In the genomic region with DNA sequence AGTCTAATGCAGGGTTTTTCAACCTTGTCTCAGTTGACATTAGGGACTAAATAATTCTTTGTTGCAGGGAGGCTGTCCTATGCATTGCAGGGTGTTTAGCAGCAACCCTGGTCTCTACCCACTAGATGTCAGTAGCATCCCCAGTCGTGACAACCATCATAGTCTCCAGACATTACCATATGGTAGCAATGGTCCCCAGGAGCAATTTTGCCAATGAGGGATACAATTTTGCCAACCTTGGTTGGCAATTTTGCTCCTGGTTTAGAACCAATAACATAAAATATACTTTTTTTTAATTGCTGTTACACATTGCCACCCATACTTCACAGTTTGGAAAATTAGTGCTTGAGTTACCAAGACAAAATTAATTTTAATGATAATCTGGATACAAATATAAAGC, we compare ENCODE assay signal across 9 cellular contexts. TPM values are rescaled to one million over a fixed set of nuclear protein-coding genes. Genes with fewer than 3 reads are reported as not detected.
A peak's percentile ranks its signal among the peaks of the same experiment; 100 is the strongest.
DNase-seq lines count a peak whose midpoint lies in the region; ATAC-seq and TF ChIP-seq lines count a peak whose summit lies in the region.
"Had no signal": no experiment of that assay in that cellular context is flagged by ENCODE, and none has a peak within 500 bp of the region (broad histone marks: within the 10 kb centered on the region; RNA-seq: fewer than 3 reads in every experiment).

No MANE protein-coding gene starts in this region.

- no peak overlapping the region for H3K27ac ChIP-seq in esophagus muscularis mucosa (replicated peaks in 1 of 4)
- no peak overlapping the region for H3K27ac ChIP-seq in neural cell (ENCODE audit: low read length)

- no peak overlapping the region for H3K9ac ChIP-seq in neural cell (ENCODE audit: low read length)

- peak; percentile 55 for TF ChIP-seq RAD21 in neural cell (conservative IDR thresholded peaks at IDR 0.05)

- H3K36me3 Mint-ChIP-seq in T-cell, result no peaks in the 10 kb centered on the region
- H3K36me3 Mint-ChIP-seq in T-helper 2 cell treated with Interferon-gamma antibody and Interleukin-4, amounts not matched to agents 5 μg/mL and 100 μg/mL, for 36 hours (ENCODE audit: low read depth), result no peaks in the 10 kb centered on the region
- H3K36me3 Mint-ChIP-seq: IgD-negative memory B cell had no signal

- H3K4me1 ChIP-seq in esophagus muscularis mucosa, result peaks cover 0 to 30% (median 9%) of the 10 kb centered on the region in 4 donors

- ATAC-seq in GM21619 (IDR thresholded peaks at IDR 0.05; ENCODE audit: unreplicated experiment) (peak; percentile 64), T-cell (replicated peaks in 1 of 4) (peak; percentile 50 to 85 (median 72))

- no peak for TF ChIP-seq EP300 in esophagus muscularis mucosa (IDR thresholded peaks at IDR 0.05)
- no peak for TF ChIP-seq EP300 in neural cell (conservative IDR thresholded peaks at IDR 0.05; ENCODE audit: poor library complexity, severe bottlenecking)

- peaks cover 14 to 17% of the 10 kb centered on the region in 2 donors for H3K27me3 Mint-ChIP-seq in T-cell
- peaks cover 31% of the 10 kb centered on the region for H3K27me3 Mint-ChIP-seq in T-helper 2 cell treated with Interferon-gamma antibody and Interleukin-4, amounts not matched to agents 5 μg/mL and 100 μg/mL, for 36 hours (ENCODE audit: low read depth)

- POLR2A ChIA-PET in T-cell (lab: Charles Lee), result no interaction called here

- H4K20me1 ChIP-seq in neural cell (ENCODE audit: insufficient read depth), result no peaks in the 10 kb centered on the region

- H3K79me2 ChIP-seq in neural cell (replicated peaks; ENCODE audit: insufficient read depth, low read length), result no peaks in the 10 kb centered on the region

- WGBS in esophagus muscularis mucosa, result 22% methylated on average over 1 of the region's 1 CpG

- no peaks in the 10 kb centered on the region for H3K36me3 ChIP-seq in esophagus muscularis mucosa
- no peaks in the 10 kb centered on the region for H3K36me3 ChIP-seq in neural cell (ENCODE audit: insufficient read depth, low read length)

- no peak overlapping the region for H3K4me3 Mint-ChIP-seq in T-cell
- H3K4me3 Mint-ChIP-seq in T-helper 2 cell treated with Interferon-gamma antibody and Interleukin-4, amounts not matched to agents 5 μg/mL and 100 μg/mL, for 36 hours, result no peak overlapping the region
- H3K4me3 Mint-ChIP-seq: IgD-negative memory B cell had no signal

- DNase-seq in stimulated activated CD4-positive, alpha-beta T cell treated with anti-CD3 and anti-CD28 coated beads, Interleukin-1b, Interleukin-23, amount 100 ng/mL, for 48 hours, result peak; percentile 15
- no peak for DNase-seq in stimulated activated CD4-positive, alpha-beta T cell treated with anti-CD3 and anti-CD28 coated beads, Interleukin-12 subunit alpha, Interleukin-12 subunit beta, amount 100 ng/mL, for 4 hours
- DNase-seq in HT-29 (ENCODE audit: low spot score) (peak; percentile 89), T-cell (peak in 10 of 34 experiments; percentile 0 to 29 (median 11)), esophagus muscularis mucosa (ENCODE audit: extremely low spot score) (no peak)
- no peak for DNase-seq in T-helper 2 cell treated with Interferon-gamma antibody and Interleukin-4, amounts not matched to agents 5 μg/mL and 100 μg/mL, for 36 hours (ENCODE audit: low spot score)

- TF ChIP-seq CTCF in esophagus muscularis mucosa (IDR thresholded peaks at IDR 0.05) (peak; percentile 28 to 59 (median 35)), neural cell (IDR thresholded peaks at IDR 0.05; ENCODE audit: poor library complexity, severe bottlenecking) (peak; percentile 62)

- H3K9me2 ChIP-seq in neural cell (ENCODE audit: insufficient read depth, low read length), result no peaks in the 10 kb centered on the region

- no peak overlapping the region for H3K27ac Mint-ChIP-seq in T-cell
- no peak overlapping the region for H3K27ac Mint-ChIP-seq in T-helper 2 cell treated with Interferon-gamma antibody and Interleukin-4, amounts not matched to agents 5 μg/mL and 100 μg/mL, for 36 hours

- H3K27me3 ChIP-seq in esophagus muscularis mucosa (no peaks in the 10 kb centered on the region), neural cell (ENCODE audit: insufficient read depth, low read depth, low read length) (peaks cover 8% of the 10 kb centered on the region)

- intact Hi-C loops in esophagus muscularis mucosa (cut with DNase I), result loop anchor here (10.0 kb wide), 1 partner anchor 184 kb away; no protein-coding TSS in a partner anchor

- H3K4me3 ChIP-seq in esophagus muscularis mucosa (no peak overlapping the region), neural cell (ENCODE audit: low read length) (no peak overlapping the region)

- H3K9me3 ChIP-seq in esophagus muscularis mucosa (no peaks in the 10 kb centered on the region), neural cell (ENCODE audit: low read length) (no peaks in the 10 kb centered on the region)

- H3F3A ChIP-seq in neural cell (ENCODE audit: insufficient read depth, low read length, poor library complexity, severe bottlenecking), result no peaks in the 10 kb centered on the region

- CTCF ChIA-PET in T-cell (lab: Charles Lee), result interaction anchor here (0.6 to 2.4 kb wide), 7 partner anchors 161 to 1355 kb away, joined by 3 to 9 read pairs (median 4); no protein-coding TSS in a partner anchor

- TF ChIP-seq POLR2A in esophagus muscularis mucosa (IDR thresholded peaks at IDR 0.05; ENCODE audit: low read depth), result no peak

- no peak overlapping the region for H2AFZ ChIP-seq in neural cell (ENCODE audit: low read depth, low read length)

- no peaks in the 10 kb centered on the region for H3K9me3 Mint-ChIP-seq in T-cell
- no peaks in the 10 kb centered on the region for H3K9me3 Mint-ChIP-seq in T-helper 2 cell treated with Interferon-gamma antibody and Interleukin-4, amounts not matched to agents 5 μg/mL and 100 μg/mL, for 36 hours
- H3K9me3 Mint-ChIP-seq: IgD-negative memory B cell had no signal

- peaks cover 0 to 1% (median 0%) of the 10 kb centered on the region in 3 donors for H3K4me1 Mint-ChIP-seq in T-cell
- peaks cover 2% of the 10 kb centered on the region for H3K4me1 Mint-ChIP-seq in T-helper 2 cell treated with Interferon-gamma antibody and Interleukin-4, amounts not matched to agents 5 μg/mL and 100 μg/mL, for 36 hours (ENCODE audit: low read depth)
- H3K4me1 Mint-ChIP-seq: IgD-negative memory B cell had no signal

- no peak overlapping the region for H3K4me2 ChIP-seq in neural cell (ENCODE audit: low read length)

TF ChIP-seq in neural cell, 6 proteins besides CTCF, POLR2A, EP300 and RAD21:
- no peak for TF ChIP-seq POLR2AphosphoS5 (IDR thresholded peaks at IDR 0.05)
- peak; percentile 54 for TF ChIP-seq SMC3 (conservative IDR thresholded peaks at IDR 0.05; ENCODE audit: poor library complexity)

RNA-seq across cellular contexts. Expression of gene EREG, which starts 6.0 kb away (rescaled TPM):
- total RNA-seq in HT-29 (2014; rRNA removed; shearing (Covaris generic)), result 67.4 and 74.0 TPM in 2 replicates
- total RNA-seq in T-cell, result 1 to 10 TPM in 1 of 5 donors, under 1 TPM in 4; 0.16 to 1.5 (median 0.44) TPM
- total RNA-seq in esophagus muscularis mucosa, result 1 to 10 TPM; 2.4 to 4.6 (median 3.7) TPM
- not detected in 2 replicates for polyA plus RNA-seq in neural cell
- not detected in 2 replicates for polyA minus RNA-seq in neural cell
- polyA plus RNA-seq: IgD-negative memory B cell had no signal

Comparison
In these comparisons a context has a peak if more than half of its experiments do, and no peak if none do; other contexts are left out.
1. DNase-seq: peak in stimulated activated CD4-positive, alpha-beta T cell treated with anti-CD3 and anti-CD28 coated beads, Interleukin-1b, Interleukin-23, amount 100 ng/mL, for 48 hours (single experiment) and HT-29 (single experiment); none in stimulated activated CD4-positive, alpha-beta T cell treated with anti-CD3 and anti-CD28 coated beads, Interleukin-12 subunit alpha, Interleukin-12 subunit beta, amount 100 ng/mL, for 4 hours (single experiment), esophagus muscularis mucosa (single experiment) and T-helper 2 cell treated with Interferon-gamma antibody and Interleukin-4, amounts not matched to agents 5 μg/mL and 100 μg/mL, for 36 hours (single experiment).
2. RNA of gene EREG, which starts 6.0 kb away (total RNA-seq): 67.4 to 74.0 TPM in HT-29; 2.4 to 4.6 TPM in esophagus muscularis mucosa and 0.16 to 1.5 TPM in T-cell; every median in the first group is over 10 times any median in the second.